ENCODE assay signal across 8 cellular contexts in genomic region chr19:58408152-58409009, GRCh38. TPM values are rescaled to one million over a fixed set of nuclear protein-coding genes. Genes with fewer than 3 reads are reported as not detected.
DNase-seq lines count a peak whose midpoint lies in the region; ATAC-seq and TF ChIP-seq lines count a peak whose summit lies in the region.

Gene ZNF584 (plus strand): TSS chr19:58408649. CDS start chr19:58409148, 499 bp downstream.

- peak; percentile 5 for TF ChIP-seq CTCF in GM10248 (IDR thresholded peaks at IDR 0.05; ENCODE audit: control extremely low read depth, extremely low read depth, low read depth, missing control alignments)
- TF ChIP-seq CTCF in suprapubic skin (IDR thresholded peaks at IDR 0.05): no peak

- whole genome bisulfite sequencing in suprapubic skin: under 1% methylated on average over 27 of the region's 100 CpGs

- ATAC-seq in HG02588 (IDR thresholded peaks at IDR 0.05; ENCODE audit: unreplicated experiment): peak; percentile 89

- H3K36me3 ChIP-seq in SK-N-MC (ENCODE audit: insufficient read depth, low read length) (0 out of 2 replicates have a peak, but pooled peaks cover 3% of the 10 kb centered on the region), suprapubic skin (no peaks in the 10 kb centered on the region)

- peak within 1 kb of the TSS; percentile 95 for H3K9ac ChIP-seq in SK-N-MC (ENCODE audit: insufficient read length)

- CTCF ChIA-PET in GM10248 (lab: Yijun Ruan, JAX): interaction anchor here (0.8 to 1.4 kb wide), 3 partner anchors 12 to 173 kb away, joined by 3 to 4 read pairs (median 3); no protein-coding TSS in a partner anchor

- H3K27me3 Mint-ChIP-seq in activated naive CD4-positive, alpha-beta T cell treated with anti-CD3 and anti-CD28 coated beads, Interleukin-2, amount 50 U/mL, for 24 hours: no peaks in the 10 kb centered on the region

- DNase-seq in GM10248 (ENCODE audit: extremely low spot score) (peak; percentile 97), NCI-H1048 (lab: John Stamatoyannopoulos, UW) (peak; percentile 94), SK-N-MC (ENCODE audit: low read depth, low spot score) (peak; percentile 66), globus pallidus (ENCODE audit: low spot score) (peak; percentile 96), nucleus accumbens (lab: John Stamatoyannopoulos, UW) (peak; percentile 49 to 98 (median 93)), suprapubic skin (ENCODE audit: low spot score in 2 of 2) (peak; percentile 96 to 98)

- no peaks in the 10 kb centered on the region for H3K27me3 ChIP-seq in suprapubic skin

- H3K27ac Mint-ChIP-seq in activated naive CD4-positive, alpha-beta T cell treated with anti-CD3 and anti-CD28 coated beads, Interleukin-2, amount 50 U/mL, for 24 hours: peak within 1 kb of the TSS; percentile 96

- TF ChIP-seq EP300 in suprapubic skin (IDR thresholded peaks at IDR 0.05): no peak

- H3K9me3 ChIP-seq in SK-N-MC (ENCODE audit: low read depth, low read length) (no peaks in the 10 kb centered on the region), suprapubic skin (no peaks in the 10 kb centered on the region)

- peaks cover 28% of the 10 kb centered on the region for H3K4me1 Mint-ChIP-seq in activated naive CD4-positive, alpha-beta T cell treated with anti-CD3 and anti-CD28 coated beads, Interleukin-2, amount 50 U/mL, for 24 hours

- peaks cover 30% of the 10 kb centered on the region for H3K4me1 ChIP-seq in suprapubic skin

- peak within 1 kb of the TSS; percentile 75 for H3K27ac ChIP-seq in SK-N-MC
- H3K27ac ChIP-seq in suprapubic skin: peak within 1 kb of the TSS; percentile 89

- H3K4me3 ChIP-seq in SK-N-MC (peak within 1 kb of the TSS; percentile 94), suprapubic skin (peak within 1 kb of the TSS; percentile 94)

- peak within 1 kb of the TSS; percentile 98 for H3K4me3 Mint-ChIP-seq in activated naive CD4-positive, alpha-beta T cell treated with anti-CD3 and anti-CD28 coated beads, Interleukin-2, amount 50 U/mL, for 24 hours

- POLR2A ChIA-PET in GM10248 (lab: Yijun Ruan, JAX): interaction anchor here (0.6 to 1.0 kb wide), 2 partner anchors 16 to 31 kb away, joined by 3 to 4 read pairs; no protein-coding TSS in a partner anchor

- H3K9me3 Mint-ChIP-seq in activated naive CD4-positive, alpha-beta T cell treated with anti-CD3 and anti-CD28 coated beads, Interleukin-2, amount 50 U/mL, for 24 hours: no peaks in the 10 kb centered on the region

- peaks cover 5% of the 10 kb centered on the region for H3K36me3 Mint-ChIP-seq in activated naive CD4-positive, alpha-beta T cell treated with anti-CD3 and anti-CD28 coated beads, Interleukin-2, amount 50 U/mL, for 24 hours

- TF ChIP-seq POLR2A in suprapubic skin (IDR thresholded peaks at IDR 0.05): peak; percentile 38 to 66

RNA-seq across cellular contexts. Expression of gene ZNF584, which starts in this region (rescaled TPM):
- total RNA-seq in suprapubic skin: 10 to 100 TPM; 15.8 to 21.2 (median 17.4) TPM

Comparison
In these comparisons a context has a peak if more than half of its experiments do, and no peak if none do; other contexts are left out.
1. Peak in every context shown above with its lines: DNase-seq, ATAC-seq, H3K4me3 ChIP-seq and H3K27ac ChIP-seq.